1 cellular context compared by ENCODE assay signal in genomic region chr3:33061782-33062181, GRCh38.
TF ChIP-seq lines count a peak whose summit lies in the region.

No MANE protein-coding gene starts in this region.

TF ChIP-seq in GM12878, 131 proteins besides CTCF, POLR2A, EP300 and RAD21:
- peak; percentile 43 for TF ChIP-seq JUNB (IDR thresholded peaks at IDR 0.05)
- TF ChIP-seq POLR2AphosphoS5 (IDR thresholded peaks at IDR 0.05; ENCODE audit: low read length): no peak
- no peak for TF ChIP-seq BMI1 (IDR thresholded peaks at IDR 0.05; ENCODE audit: borderline replicate concordance)
- no peak for TF ChIP-seq TARDBP (IDR thresholded peaks at IDR 0.05; ENCODE audit: borderline replicate concordance)
- no peak for TF ChIP-seq IKZF2 (IDR thresholded peaks at IDR 0.05)
- 0 out of 2 replicates have a peak, but pooled peaks have one; percentile 6 for TF ChIP-seq RUNX3 (IDR thresholded peaks at IDR 0.05; ENCODE audit: low read length)
- TF ChIP-seq, protein P1, sequence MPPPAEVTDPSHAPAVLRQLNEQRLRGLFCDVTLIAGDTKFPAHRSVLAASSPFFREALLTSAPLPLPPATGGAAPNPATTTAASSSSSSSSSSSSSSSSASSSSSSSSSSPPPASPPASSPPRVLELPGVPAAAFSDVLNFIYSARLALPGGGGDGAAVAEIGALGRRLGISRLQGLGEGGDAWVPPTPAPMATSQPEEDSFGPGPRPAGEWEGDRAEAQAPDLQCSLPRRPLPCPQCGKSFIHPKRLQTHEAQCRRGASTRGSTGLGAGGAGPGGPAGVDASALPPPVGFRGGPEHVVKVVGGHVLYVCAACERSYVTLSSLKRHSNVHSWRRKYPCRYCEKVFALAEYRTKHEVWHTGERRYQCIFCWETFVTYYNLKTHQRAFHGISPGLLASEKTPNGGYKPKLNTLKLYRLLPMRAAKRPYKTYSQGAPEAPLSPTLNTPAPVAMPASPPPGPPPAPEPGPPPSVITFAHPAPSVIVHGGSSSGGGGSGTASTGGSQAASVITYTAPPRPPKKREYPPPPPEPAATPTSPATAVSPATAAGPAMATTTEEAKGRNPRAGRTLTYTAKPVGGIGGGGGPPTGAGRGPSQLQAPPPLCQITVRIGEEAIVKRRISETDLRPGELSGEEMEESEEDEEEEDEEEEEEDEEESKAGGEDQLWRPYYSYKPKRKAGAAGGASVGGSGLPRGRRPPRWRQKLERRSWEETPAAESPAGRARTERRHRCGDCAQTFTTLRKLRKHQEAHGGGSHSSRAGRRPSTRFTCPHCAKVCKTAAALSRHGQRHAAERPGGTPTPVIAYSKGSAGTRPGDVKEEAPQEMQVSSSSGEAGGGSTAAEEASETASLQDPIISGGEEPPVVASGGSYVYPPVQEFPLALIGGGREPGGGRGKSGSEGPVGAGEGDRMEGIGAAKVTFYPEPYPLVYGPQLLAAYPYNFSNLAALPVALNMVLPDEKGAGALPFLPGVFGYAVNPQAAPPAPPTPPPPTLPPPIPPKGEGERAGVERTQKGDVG (CRISPR knock-in tag; IDR thresholded peaks at IDR 0.05): no peak
- TF ChIP-seq CEBPB (IDR thresholded peaks at IDR 0.05; ENCODE audit: borderline replicate concordance in 1 of 2, low read depth in 2 of 2, low read length in 2 of 2): no peak
- TF ChIP-seq, protein P2, sequence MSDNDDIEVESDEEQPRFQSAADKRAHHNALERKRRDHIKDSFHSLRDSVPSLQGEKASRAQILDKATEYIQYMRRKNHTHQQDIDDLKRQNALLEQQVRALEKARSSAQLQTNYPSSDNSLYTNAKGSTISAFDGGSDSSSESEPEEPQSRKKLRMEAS (IDR thresholded peaks at IDR 0.05; ENCODE audit: low read depth, low read length): no peak
- TF ChIP-seq NKRF (conservative IDR thresholded peaks at IDR 0.05): no peak
